ENCODE assay signal across 32 cellular contexts in the genomic region with DNA sequence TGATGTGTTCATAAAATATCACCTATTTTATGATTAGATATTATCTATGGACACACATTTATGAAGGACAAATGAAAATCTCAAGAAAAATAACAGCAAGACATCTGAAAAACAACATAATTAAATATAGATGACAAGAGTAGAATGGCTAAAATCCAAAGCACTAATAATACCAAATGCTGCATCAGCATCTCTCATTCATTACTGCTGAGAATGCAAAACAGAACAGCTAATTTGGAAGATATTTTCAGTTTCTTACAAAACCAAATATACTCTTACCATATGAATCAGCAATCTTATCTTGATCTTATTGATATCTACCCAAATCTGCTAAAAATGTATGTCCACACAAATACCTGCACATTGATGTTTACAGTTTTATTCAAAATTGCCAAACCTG.
"Had no signal": no experiment of that assay in that cellular context is flagged by ENCODE, and none has a peak within 500 bp of the region (broad histone marks: within the 10 kb centered on the region; RNA-seq: fewer than 3 reads in every experiment).

No MANE protein-coding gene starts in this region.

- DNase-seq: activated CD4-positive, alpha-beta memory T cell treated with anti-CD3 and anti-CD28 coated beads for 36 hours; activated CD4-positive, alpha-beta T cell treated with anti-CD3 and anti-CD28 coated beads for 36 hours; activated CD4-positive, alpha-beta T cell treated with anti-CD3 and anti-CD28 coated beads, Interleukin-2, amount 10 ng/mL, durations not matched to agents 24 days and 14 days; activated CD4-positive, CD25-positive, alpha-beta regulatory T cell; activated CD4-positive, CD25-positive, alpha-beta regulatory T cell treated with anti-CD3 and anti-CD28 coated beads, Interleukin-2, amount 50 U/mL, for 72 hours; activated CD8-positive, alpha-beta memory T cell treated with anti-CD3 and anti-CD28 coated beads, Interleukin-2, amount 10 ng/mL, durations not matched to agents 7 days and 5 days; activated CD8-positive, alpha-beta memory T cell treated with anti-CD3 and anti-CD28 coated beads, Interleukin-2, amount 50 U/mL, for 4 hours; activated CD8-positive, alpha-beta T cell treated with anti-CD3 and anti-CD28 coated beads, Interleukin-2, amount 10 ng/mL, durations not matched to agents 7 days and 5 days; activated effector memory CD4-positive, alpha-beta T cell treated with anti-CD3 and anti-CD28 coated beads, Interleukin-2, amount 50 U/mL, for 16 hours; activated naive CD4-positive, alpha-beta T cell treated with anti-CD3 and anti-CD28 coated beads for 36 hours; activated naive CD8-positive, alpha-beta T cell treated with anti-CD3 and anti-CD28 coated beads for 36 hours; activated naive CD8-positive, alpha-beta T cell treated with anti-CD3 and anti-CD28 coated beads, Interleukin-2, amount 50 U/mL, for 24 hours; activated T-cell treated with anti-CD3 and anti-CD28 coated beads, Interleukin-2, amount 50 U/mL, for 1 hour; activated T-cell treated with anti-CD3 and anti-CD28 coated beads, Interleukin-2, amount 50 U/mL, for 48 hours; adrenal gland; amygdala; aorta; body of pancreas; caudate nucleus; cortex of kidney; dermis blood vessel endothelial cell; effector CD4-positive, alpha-beta T cell; effector memory CD8-positive, alpha-beta T cell; erythroblast; foreskin keratinocyte; gastrocnemius medialis; glutamatergic neuron; heart left ventricle; T-helper 17 cell; T1000 had no signal

- H3K27me3 ChIP-seq: adrenal gland, body of pancreas, esophagus muscularis mucosa, foreskin keratinocyte, gastrocnemius medialis, heart left ventricle had no signal

- H3K36me3 ChIP-seq: adrenal gland, esophagus muscularis mucosa, gastrocnemius medialis, heart left ventricle had no signal

- FAIRE-seq: colon had no signal

- H3K4me1 ChIP-seq: adrenal gland, body of pancreas, esophagus muscularis mucosa, foreskin keratinocyte, gastrocnemius medialis, heart left ventricle had no signal

- H3K4me3 ChIP-seq: adrenal gland, body of pancreas, esophagus muscularis mucosa, gastrocnemius medialis, heart left ventricle had no signal

- H3K27ac ChIP-seq: adrenal gland, body of pancreas, esophagus muscularis mucosa, foreskin keratinocyte, gastrocnemius medialis, heart left ventricle had no signal

- H3K9me3 ChIP-seq: adrenal gland, body of pancreas, gastrocnemius medialis had no signal

- ATAC-seq: activated CD4-positive, alpha-beta T cell treated with anti-CD3 and anti-CD28 coated beads for 36 hours; activated CD8-positive, alpha-beta memory T cell treated with anti-CD3 and anti-CD28 coated beads, Interleukin-2, amount 10 ng/mL, durations not matched to agents 7 days and 5 days; activated CD8-positive, alpha-beta T cell treated with anti-CD3 and anti-CD28 coated beads, Interleukin-2, amount 10 ng/mL, durations not matched to agents 7 days and 5 days; activated naive CD8-positive, alpha-beta T cell treated with anti-CD3 and anti-CD28 coated beads, Interleukin-2, amount 50 U/mL, for 24 hours; body of pancreas; effector memory CD8-positive, alpha-beta T cell; foreskin keratinocyte; gastrocnemius medialis; heart left ventricle; T-helper 17 cell had no signal
